In genomic region chr14:77097689-77098469, GRCh38 we compare ENCODE assay signal across 8 cellular contexts. TPM values are rescaled to one million over a fixed set of nuclear protein-coding genes. Genes with fewer than 3 reads are reported as not detected.
DNase-seq lines count a peak whose midpoint lies in the region; ATAC-seq and TF ChIP-seq lines count a peak whose summit lies in the region.

CIPC (plus strand) TSS chr14:77098258; CDS start chr14:77105709, 7,451 bp downstream.

- no peaks in the 10 kb centered on the region for H3K9me3 ChIP-seq in spleen

- 0 to 2% (median 1%) methylated on average over 61 to 84 of the region's 84 CpGs for WGBS in spleen, 5 donors

- TF ChIP-seq CTCF in spleen (IDR thresholded peaks at IDR 0.05 in 8 of 11, conservative IDR thresholded peaks at IDR 0.05 in 3 of 11) = peak in 6 of 11 experiments; percentile 7 to 51 (median 26)

- H3K4me3 ChIP-seq in spleen = peak within 1 kb of the TSS; percentile 64 to 81 (median 73)

- H3K36me3 ChIP-seq in spleen = no peaks in the 10 kb centered on the region

- TF ChIP-seq POLR2A in spleen (IDR thresholded peaks at IDR 0.05) = peak in 2 of 3 donors; percentile 44 to 87

- peaks cover 22 to 81% (median 54%) of the 10 kb centered on the region in 6 donors for H3K4me1 ChIP-seq in spleen

- intact Hi-C loops in spleen (cut with DNase I; ENCODE audit: low total_unique reads) = no loop called here

- H3K27ac ChIP-seq in spleen = peak within 1 kb of the TSS; percentile 93 to 99 (median 96)

- ATAC-seq in GM19023 (IDR thresholded peaks at IDR 0.05; ENCODE audit: unreplicated experiment) = peak; percentile 84
- ATAC-seq in HG03280 (IDR thresholded peaks at IDR 0.05; ENCODE audit: unreplicated experiment) = peak; percentile 92

- DNase-seq in AG08396 (ENCODE audit: low spot score) (peak; percentile 98), NCI-H345 treated with DMSO at 0.1 percent for 48 hours (lab: John Stamatoyannopoulos, UW; ENCODE audit: unreplicated experiment) (peak; percentile 97), inferior parietal cortex (ENCODE audit: extremely low spot score) (peak; percentile 98), spleen (peak; percentile 100)
- peak; percentile 96 to 99 (median 98) for DNase-seq in activated CD4-positive, CD25-positive, alpha-beta regulatory T cell (lab: John Stamatoyannopoulos, UW)
- peak; percentile 98 for DNase-seq in central memory CD4-positive, alpha-beta T cell

- no peaks in the 10 kb centered on the region for H3K27me3 ChIP-seq in spleen (replicated peaks in 1 of 7)

RNA-seq across cellular contexts. Expression of gene CIPC, which starts in this region (rescaled TPM):
- total RNA-seq in spleen = 10 to 100 TPM; 14.9 to 33.8 (median 24.7) TPM
- 1 to 10 TPM; 4.2 to 9.6 (median 5.1) TPM for polyA plus RNA-seq in spleen

Comparison
In these comparisons a context has a peak if more than half of its experiments do, and no peak if none do; other contexts are left out.
1. Peak in every context shown above with its lines: DNase-seq, ATAC-seq, H3K4me3 ChIP-seq and H3K27ac ChIP-seq.